1 cellular context compared by ENCODE assay signal in genomic region chr15:29668120-29668602, GRCh38.
TF ChIP-seq lines count a peak whose summit lies in the region.

No MANE protein-coding gene starts in this region.

TF ChIP-seq in HepG2, 621 proteins besides CTCF, POLR2A, EP300 and RAD21 (continued from another document):
- TF ChIP-seq MYPOP (CRISPR knock-in tag; IDR thresholded peaks at IDR 0.05) (0 out of 2 replicates have a peak, but pooled peaks have one; percentile 21), KDM2A (CRISPR knock-in tag; IDR thresholded peaks at IDR 0.05; ENCODE audit: borderline replicate concordance, low read depth) (peak; percentile 60; the same call in 1 of the 2 replicates), ZNF766 (CRISPR knock-in tag; IDR thresholded peaks at IDR 0.05; ENCODE audit: borderline replicate concordance) (no peak), RFXAP (CRISPR knock-in tag; IDR thresholded peaks at IDR 0.05; ENCODE audit: borderline replicate concordance) (peak; percentile 54; the same call in 1 of the 2 replicates), FOSL2 (CRISPR knock-in tag; IDR thresholded peaks at IDR 0.05) (peak; percentile 33; the same call in 1 of the 2 replicates), SOX5 (CRISPR knock-in tag; IDR thresholded peaks at IDR 0.05; ENCODE audit: borderline replicate concordance) (peak; percentile 19; the same call in 1 of the 2 replicates), ZNF501 (CRISPR knock-in tag; IDR thresholded peaks at IDR 0.05) (0 out of 2 replicates have a peak, but pooled peaks have one; percentile 33), TP53 (CRISPR knock-in tag; conservative IDR thresholded peaks at IDR 0.05) (no peak), SMC3 (IDR thresholded peaks at IDR 0.05; ENCODE audit: low read length) (peak; percentile 94), TCF12 (IDR thresholded peaks at IDR 0.05) (no peak), TCF12 (CRISPR knock-in tag; IDR thresholded peaks at IDR 0.05) (no peak), BRD4 (CRISPR knock-in tag; IDR thresholded peaks at IDR 0.05) (no peak), HNRNPUL1 (IDR thresholded peaks at IDR 0.05; ENCODE audit: low read depth, low read length) (no peak), CCAR2 (optimal IDR thresholded peaks at IDR 0.05; ENCODE audit: low read depth, low read length) (no peak), EEA1 (CRISPR knock-in tag; IDR thresholded peaks at IDR 0.05; ENCODE audit: borderline replicate concordance) (no peak), GLI4 (CRISPR knock-in tag; IDR thresholded peaks at IDR 0.05; ENCODE audit: borderline replicate concordance) (no peak), ZNF121 (CRISPR knock-in tag; IDR thresholded peaks at IDR 0.05) (0 out of 2 replicates have a peak, but pooled peaks have one; percentile 48), ZFY (CRISPR knock-in tag; IDR thresholded peaks at IDR 0.05) (peak; percentile 67; the same call in 1 of the 2 replicates), ZBTB43 (CRISPR knock-in tag; conservative IDR thresholded peaks at IDR 0.05) (no peak)
- TF ChIP-seq, protein P1, sequence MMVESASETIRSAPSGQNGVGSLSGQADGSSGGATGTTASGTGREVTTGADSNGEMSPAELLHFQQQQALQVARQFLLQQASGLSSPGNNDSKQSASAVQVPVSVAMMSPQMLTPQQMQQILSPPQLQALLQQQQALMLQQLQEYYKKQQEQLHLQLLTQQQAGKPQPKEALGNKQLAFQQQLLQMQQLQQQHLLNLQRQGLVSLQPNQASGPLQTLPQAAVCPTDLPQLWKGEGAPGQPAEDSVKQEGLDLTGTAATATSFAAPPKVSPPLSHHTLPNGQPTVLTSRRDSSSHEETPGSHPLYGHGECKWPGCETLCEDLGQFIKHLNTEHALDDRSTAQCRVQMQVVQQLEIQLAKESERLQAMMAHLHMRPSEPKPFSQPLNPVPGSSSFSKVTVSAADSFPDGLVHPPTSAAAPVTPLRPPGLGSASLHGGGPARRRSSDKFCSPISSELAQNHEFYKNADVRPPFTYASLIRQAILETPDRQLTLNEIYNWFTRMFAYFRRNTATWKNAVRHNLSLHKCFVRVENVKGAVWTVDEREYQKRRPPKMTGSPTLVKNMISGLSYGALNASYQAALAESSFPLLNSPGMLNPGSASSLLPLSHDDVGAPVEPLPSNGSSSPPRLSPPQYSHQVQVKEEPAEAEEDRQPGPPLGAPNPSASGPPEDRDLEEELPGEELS (CRISPR knock-in tag; IDR thresholded peaks at IDR 0.05): 0 out of 2 replicates have a peak, but pooled peaks have one; percentile 37
- TF ChIP-seq, protein P2, sequence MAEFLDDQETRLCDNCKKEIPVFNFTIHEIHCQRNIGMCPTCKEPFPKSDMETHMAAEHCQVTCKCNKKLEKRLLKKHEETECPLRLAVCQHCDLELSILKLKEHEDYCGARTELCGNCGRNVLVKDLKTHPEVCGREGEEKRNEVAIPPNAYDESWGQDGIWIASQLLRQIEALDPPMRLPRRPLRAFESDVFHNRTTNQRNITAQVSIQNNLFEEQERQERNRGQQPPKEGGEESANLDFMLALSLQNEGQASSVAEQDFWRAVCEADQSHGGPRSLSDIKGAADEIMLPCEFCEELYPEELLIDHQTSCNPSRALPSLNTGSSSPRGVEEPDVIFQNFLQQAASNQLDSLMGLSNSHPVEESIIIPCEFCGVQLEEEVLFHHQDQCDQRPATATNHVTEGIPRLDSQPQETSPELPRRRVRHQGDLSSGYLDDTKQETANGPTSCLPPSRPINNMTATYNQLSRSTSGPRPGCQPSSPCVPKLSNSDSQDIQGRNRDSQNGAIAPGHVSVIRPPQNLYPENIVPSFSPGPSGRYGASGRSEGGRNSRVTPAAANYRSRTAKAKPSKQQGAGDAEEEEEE (CRISPR knock-in tag; IDR thresholded peaks at IDR 0.05; ENCODE audit: borderline replicate concordance): no peak
- TF ChIP-seq, protein P3, sequence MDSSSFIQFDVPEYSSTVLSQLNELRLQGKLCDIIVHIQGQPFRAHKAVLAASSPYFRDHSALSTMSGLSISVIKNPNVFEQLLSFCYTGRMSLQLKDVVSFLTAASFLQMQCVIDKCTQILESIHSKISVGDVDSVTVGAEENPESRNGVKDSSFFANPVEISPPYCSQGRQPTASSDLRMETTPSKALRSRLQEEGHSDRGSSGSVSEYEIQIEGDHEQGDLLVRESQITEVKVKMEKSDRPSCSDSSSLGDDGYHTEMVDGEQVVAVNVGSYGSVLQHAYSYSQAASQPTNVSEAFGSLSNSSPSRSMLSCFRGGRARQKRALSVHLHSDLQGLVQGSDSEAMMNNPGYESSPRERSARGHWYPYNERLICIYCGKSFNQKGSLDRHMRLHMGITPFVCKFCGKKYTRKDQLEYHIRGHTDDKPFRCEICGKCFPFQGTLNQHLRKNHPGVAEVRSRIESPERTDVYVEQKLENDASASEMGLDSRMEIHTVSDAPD (CRISPR knock-in tag; IDR thresholded peaks at IDR 0.05): no peak
